34 cellular contexts compared by ENCODE assay signal in the genomic region with DNA sequence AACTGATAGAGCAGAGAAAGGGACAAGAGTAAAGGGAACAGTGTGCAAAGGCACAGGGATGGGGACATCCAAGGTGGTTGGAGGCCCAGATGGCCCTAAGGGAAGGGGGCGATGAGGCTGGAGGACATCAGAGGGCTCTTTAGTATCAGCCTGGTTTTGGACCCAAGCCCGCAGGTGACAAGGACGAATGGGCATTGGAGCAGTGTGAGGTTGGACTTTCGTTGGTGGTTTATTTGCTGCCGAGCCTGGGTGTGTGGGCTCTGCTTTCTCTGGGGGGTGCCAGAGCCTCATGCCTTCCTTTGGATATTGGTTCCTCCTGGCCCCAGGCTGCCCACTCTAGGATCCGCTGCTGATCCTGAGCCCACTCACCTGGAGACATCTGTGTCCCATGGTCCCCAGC. TPM values are rescaled to one million over a fixed set of nuclear protein-coding genes. Genes with fewer than 3 reads are reported as not detected.
"Had no signal": no experiment of that assay in that cellular context is flagged by ENCODE, and none has a peak within 500 bp of the region (broad histone marks: within the 10 kb centered on the region; RNA-seq: fewer than 3 reads in every experiment).

No MANE protein-coding gene starts in this region.

- H3K9ac ChIP-seq: parathyroid adenoma had no signal

- H2AFZ ChIP-seq: hepatocyte, parathyroid adenoma had no signal

- H3K27ac Mint-ChIP-seq: activated CD4-positive, alpha-beta memory T cell treated with anti-CD3 and anti-CD28 coated beads for 36 hours; activated CD4-positive, alpha-beta T cell treated with anti-CD3 and anti-CD28 coated beads, Interleukin-2, amount 10 ng/mL, durations not matched to agents 24 days and 14 days; activated naive CD4-positive, alpha-beta T cell treated with anti-CD3 and anti-CD28 coated beads for 36 hours; activated naive CD8-positive, alpha-beta T cell treated with anti-CD3 and anti-CD28 coated beads for 36 hours; activated T-helper 1 cell treated with anti-CD3 and anti-CD28 coated beads, Interleukin-12 subunit alpha, Interleukin-12 subunit beta, Interleukin-2, Interleukin-4 antibody, amounts not matched to agents 30 ng/mL and 10 ng/mL and 1 ng/mL, durations not matched to agents 14 hours and 24 hours and 36 hours; effector memory CD8-positive, alpha-beta T cell; nephron progenitor cell; stimulated activated naive B cell treated with anti-CD40 and anti-IgM and Interleukin-4, amounts not matched to agents 10 μg/mL and 1 μg/mL and 100 μg/mL, for 72 hours; T-helper 1 cell treated with Interleukin-12 subunit alpha and Interleukin-12 subunit beta and Interleukin-4 antibody, amounts not matched to agents 30 μg/mL and 1 μg/mL, for 36 hours had no signal

- H3K4me1 Mint-ChIP-seq: activated CD4-positive, alpha-beta T cell treated with anti-CD3 and anti-CD28 coated beads, Interleukin-2, amount 10 ng/mL, durations not matched to agents 24 days and 14 days; activated naive CD8-positive, alpha-beta T cell treated with anti-CD3 and anti-CD28 coated beads for 36 hours; immature natural killer cell had no signal

- H3K4me3 ChIP-seq: adrenal gland, body of pancreas, gastrocnemius medialis, hepatocyte, right atrium auricular region, smooth muscle cell, stomach, tibial artery had no signal

- H3K27ac ChIP-seq: adrenal gland, body of pancreas, hepatocyte, parathyroid adenoma, right atrium auricular region, stomach, tibial artery, VCaP had no signal

- H3K4me2 ChIP-seq: hepatocyte, smooth muscle cell had no signal

- H3K36me3 ChIP-seq: adrenal gland, gastrocnemius medialis, right atrium auricular region had no signal

- H3K27me3 ChIP-seq: adrenal gland, body of pancreas, gastrocnemius medialis, hepatocyte, right atrium auricular region had no signal

- H3K36me3 Mint-ChIP-seq: activated CD4-positive, alpha-beta memory T cell treated with anti-CD3 and anti-CD28 coated beads for 36 hours; activated naive CD8-positive, alpha-beta T cell treated with anti-CD3 and anti-CD28 coated beads for 36 hours; stimulated activated naive B cell treated with anti-CD40 and anti-IgM and Interleukin-4, amounts not matched to agents 10 μg/mL and 1 μg/mL and 100 μg/mL, for 72 hours had no signal

- H3K79me2 ChIP-seq: hepatocyte, parathyroid adenoma had no signal

- H3K4me3 Mint-ChIP-seq: activated CD4-positive, alpha-beta memory T cell treated with anti-CD3 and anti-CD28 coated beads for 36 hours; activated CD4-positive, alpha-beta T cell treated with anti-CD3 and anti-CD28 coated beads, Interleukin-2, amount 10 ng/mL, durations not matched to agents 24 days and 14 days; activated naive CD4-positive, alpha-beta T cell treated with anti-CD3 and anti-CD28 coated beads for 36 hours; activated naive CD8-positive, alpha-beta T cell treated with anti-CD3 and anti-CD28 coated beads for 36 hours; activated T-helper 1 cell treated with anti-CD3 and anti-CD28 coated beads, Interleukin-12 subunit alpha, Interleukin-12 subunit beta, Interleukin-2, Interleukin-4 antibody, amounts not matched to agents 30 ng/mL and 10 ng/mL and 1 ng/mL, durations not matched to agents 14 hours and 24 hours and 36 hours; effector memory CD8-positive, alpha-beta T cell; immature natural killer cell; nephron progenitor cell; stimulated activated naive B cell treated with anti-CD40 and anti-IgM and Interleukin-4, amounts not matched to agents 10 μg/mL and 1 μg/mL and 100 μg/mL, for 72 hours; T-helper 1 cell treated with Interleukin-12 subunit alpha and Interleukin-12 subunit beta and Interleukin-4 antibody, amounts not matched to agents 30 μg/mL and 1 μg/mL, for 36 hours had no signal

- H3K9me3 ChIP-seq: adrenal gland, body of pancreas, gastrocnemius medialis, right atrium auricular region, stomach, tibial artery had no signal

- H3K9me3 Mint-ChIP-seq: activated CD4-positive, alpha-beta memory T cell treated with anti-CD3 and anti-CD28 coated beads for 36 hours; activated CD4-positive, alpha-beta T cell treated with anti-CD3 and anti-CD28 coated beads, Interleukin-2, amount 10 ng/mL, durations not matched to agents 24 days and 14 days; activated naive CD4-positive, alpha-beta T cell treated with anti-CD3 and anti-CD28 coated beads for 36 hours; activated naive CD8-positive, alpha-beta T cell treated with anti-CD3 and anti-CD28 coated beads for 36 hours; activated T-helper 1 cell treated with anti-CD3 and anti-CD28 coated beads, Interleukin-12 subunit alpha, Interleukin-12 subunit beta, Interleukin-2, Interleukin-4 antibody, amounts not matched to agents 30 ng/mL and 10 ng/mL and 1 ng/mL, durations not matched to agents 14 hours and 24 hours and 36 hours; effector memory CD8-positive, alpha-beta T cell; immature natural killer cell; nephron progenitor cell; stimulated activated naive B cell treated with anti-CD40 and anti-IgM and Interleukin-4, amounts not matched to agents 10 μg/mL and 1 μg/mL and 100 μg/mL, for 72 hours; T-helper 1 cell treated with Interleukin-12 subunit alpha and Interleukin-12 subunit beta and Interleukin-4 antibody, amounts not matched to agents 30 μg/mL and 1 μg/mL, for 36 hours had no signal

- DNase-seq: activated CD4-positive, alpha-beta memory T cell treated with anti-CD3 and anti-CD28 coated beads for 36 hours; activated CD4-positive, alpha-beta T cell treated with anti-CD3 and anti-CD28 coated beads, Interleukin-2, amount 10 ng/mL, durations not matched to agents 24 days and 14 days; activated CD8-positive, alpha-beta memory T cell treated with anti-CD3 and anti-CD28 coated beads, Interleukin-2, amount 50 U/mL, for 4 hours; activated effector memory CD4-positive, alpha-beta T cell treated with anti-CD3 and anti-CD28 coated beads, Interleukin-2, amount 50 U/mL, for 16 hours; activated naive CD4-positive, alpha-beta T cell treated with anti-CD3 and anti-CD28 coated beads for 36 hours; activated naive CD8-positive, alpha-beta T cell treated with anti-CD3 and anti-CD28 coated beads for 36 hours; activated T-cell treated with anti-CD3 and anti-CD28 coated beads, Interleukin-2, amount 50 U/mL, for 1 hour; adrenal gland; aorta; cortex of kidney; effector memory CD8-positive, alpha-beta T cell; erythroblast; gastrocnemius medialis; immature natural killer cell; kidney; left colon; mammary epithelial cell; nephron progenitor cell; nucleus accumbens; stimulated activated CD4-positive, alpha-beta T cell treated with anti-CD3 and anti-CD28 coated beads, Interleukin-1b, Interleukin-23, amount 100 ng/mL, for 48 hours; stimulated activated CD4-positive, alpha-beta T cell treated with anti-CD3 and anti-CD28 coated beads, Interleukin-4, amount 100 ng/mL, for 4 hours; stimulated activated CD8-positive, alpha-beta memory T cell treated with anti-CD3 and anti-CD28 coated beads, Interleukin-4, amount 100 ng/mL, for 48 hours; stimulated activated naive B cell treated with anti-CD40 and anti-IgM and Interleukin-4, amounts not matched to agents 10 μg/mL and 1 μg/mL and 100 μg/mL, for 72 hours; stomach; T-helper 9 cell; tibial artery had no signal

RNA-seq across cellular contexts. Expression of gene FOXO6, which starts 12.1 kb away (rescaled TPM):
- total RNA-seq: activated CD4-positive, alpha-beta T cell treated with anti-CD3 and anti-CD28 coated beads, Interleukin-2, amount 10 ng/mL, durations not matched to agents 24 days and 14 days; activated T-helper 1 cell treated with anti-CD3 and anti-CD28 coated beads, Interleukin-12 subunit alpha, Interleukin-12 subunit beta, Interleukin-2, Interleukin-4 antibody, amounts not matched to agents 30 ng/mL and 10 ng/mL and 1 ng/mL, durations not matched to agents 14 hours and 24 hours and 36 hours had no signal
- polyA plus RNA-seq: immature natural killer cell, mammary epithelial cell had no signal
